8 cellular contexts compared by ENCODE assay signal in the genomic region with DNA sequence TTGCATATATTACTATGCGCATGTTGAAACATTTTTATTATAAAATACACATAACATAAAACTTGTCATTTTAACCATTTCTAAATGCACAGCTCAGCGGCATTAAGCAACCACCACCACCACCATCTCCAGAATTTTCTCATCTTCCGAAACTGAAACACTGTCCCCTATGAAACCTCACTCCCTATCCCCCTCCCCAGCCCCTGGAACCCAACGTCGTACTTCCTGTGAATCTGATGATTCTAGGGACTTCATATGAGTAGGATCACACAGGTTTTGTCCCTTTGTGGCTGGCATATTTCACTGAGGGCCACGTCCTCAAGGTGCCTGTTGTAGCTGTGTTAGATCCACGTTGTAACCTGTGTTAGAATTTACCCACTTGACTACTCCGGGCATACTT. TPM values are rescaled to one million over a fixed set of nuclear protein-coding genes. Genes with fewer than 3 reads are reported as not detected.
DNase-seq lines count a peak whose midpoint lies in the region; ATAC-seq and TF ChIP-seq lines count a peak whose summit lies in the region.

No MANE protein-coding gene starts in this region.

- H2BK120ac ChIP-seq in neuronal stem cell (ENCODE audit: low read depth, low read length) = no peak overlapping the region

- intact Hi-C loops in dorsolateral prefrontal cortex (cut with DNase I) = loop anchor here (5.0 kb wide), 4 partner anchors 57 to 137 kb away; partner anchors contain the start of genes ZBTB7A (in 2 of the 2) and EEF2 (in 1 of the 2)

- no peaks in the 10 kb centered on the region for H3K27me3 ChIP-seq in CD8-positive, alpha-beta memory T cell (ENCODE audit: insufficient read depth, low read length, poor library complexity, severe bottlenecking)
- no peaks in the 10 kb centered on the region for H3K27me3 ChIP-seq in dorsolateral prefrontal cortex
- no peaks in the 10 kb centered on the region for H3K27me3 ChIP-seq in neuronal stem cell (ENCODE audit: control insufficient read depth in 3 of 3, insufficient read depth in 3 of 3, low read depth in 1 of 3, low read length in 3 of 3)

- H3K4me1 Mint-ChIP-seq in CD8-positive, alpha-beta memory T cell = peaks cover 15 to 30% (median 16%) of the 10 kb centered on the region in 3 donors

- ATAC-seq in GM18858 (IDR thresholded peaks at IDR 0.05; ENCODE audit: unreplicated experiment) = no peak
- ATAC-seq in HG03095 (IDR thresholded peaks at IDR 0.05; ENCODE audit: unreplicated experiment) = no peak
- no peak for ATAC-seq in GM18868 (IDR thresholded peaks at IDR 0.05; ENCODE audit: unreplicated experiment)

- no peak overlapping the region for H2BK12ac ChIP-seq in neuronal stem cell (ENCODE audit: low read length)

- no peak for TF ChIP-seq CTCF in dorsolateral prefrontal cortex (IDR thresholded peaks at IDR 0.05 in 54 of 56, conservative IDR thresholded peaks at IDR 0.05 in 2 of 56; ENCODE audit: low read depth in 1 of 56, partially characterized antibody in 56 of 56)

- no peak overlapping the region for H3K23ac ChIP-seq in neuronal stem cell (ENCODE audit: low read depth, low read length, poor library complexity)

- H3K18ac ChIP-seq in neuronal stem cell (ENCODE audit: low read length) = no peak overlapping the region

- peaks cover 17% of the 10 kb centered on the region for H3K4me1 ChIP-seq in CD8-positive, alpha-beta memory T cell (ENCODE audit: insufficient read depth, low read length)
- H3K4me1 ChIP-seq in neuronal stem cell (ENCODE audit: control insufficient read depth in 2 of 2, insufficient read depth in 1 of 2, low read depth in 1 of 2, low read length in 2 of 2) = peaks cover 7 to 8% of the 10 kb centered on the region in 2 donors

- H3K27ac ChIP-seq in CD8-positive, alpha-beta memory T cell (ENCODE audit: low read depth, low read length) = peak overlapping the region; percentile 65
- peak overlapping the region in 40 of 59 donors; percentile 68 to 96 (median 87) for H3K27ac ChIP-seq in dorsolateral prefrontal cortex
- H3K27ac ChIP-seq in neuronal stem cell (replicated peaks; ENCODE audit: low read length) = no peak overlapping the region

- no peak overlapping the region for H2BK5ac ChIP-seq in neuronal stem cell (ENCODE audit: low read length)

- no peak for DNase-seq in CD8-positive, alpha-beta memory T cell
- peak; percentile 18 for DNase-seq in NCI-H2171 (lab: John Stamatoyannopoulos, UW)
- no peak for DNase-seq in dorsolateral prefrontal cortex
- DNase-seq in neuronal stem cell (ENCODE audit: low spot score) = no peak
- DNase-seq in NCI-H1092 (lab: John Stamatoyannopoulos, UW) = no peak

- H3K4me3 Mint-ChIP-seq in CD8-positive, alpha-beta memory T cell = peak overlapping the region in 6 of 7 donors; percentile 67 to 90 (median 74)

- no peak overlapping the region for H2BK15ac ChIP-seq in neuronal stem cell (ENCODE audit: low read length)

- peak overlapping the region; percentile 96 for H2AFZ ChIP-seq in neuronal stem cell (ENCODE audit: low read length)

- no peak overlapping the region for H3K4me2 ChIP-seq in neuronal stem cell (ENCODE audit: insufficient read depth, low read length, poor library complexity, severe bottlenecking)

- H3K4ac ChIP-seq in neuronal stem cell (ENCODE audit: low read length) = no peak overlapping the region

- no peaks in the 10 kb centered on the region for H3K27me3 Mint-ChIP-seq in CD8-positive, alpha-beta memory T cell

- H3K9ac ChIP-seq in neuronal stem cell (ENCODE audit: low read depth, low read length, poor library complexity) = no peak overlapping the region

- H3K4me3 ChIP-seq in CD8-positive, alpha-beta memory T cell (ENCODE audit: low read length) = peak overlapping the region; percentile 77
- peak overlapping the region; percentile 55 to 87 (median 72) for H3K4me3 ChIP-seq in dorsolateral prefrontal cortex
- H3K4me3 ChIP-seq in neuronal stem cell (ENCODE audit: low read length in 2 of 2) = peak overlapping the region in 1 of 2 donors; percentile 58

- H4K91ac ChIP-seq in neuronal stem cell (ENCODE audit: low read depth, low read length, poor library complexity) = no peak overlapping the region

- no peak overlapping the region for H3K14ac ChIP-seq in neuronal stem cell (ENCODE audit: low read length)

- H3K9me3 ChIP-seq in CD8-positive, alpha-beta memory T cell (ENCODE audit: low read length) = no peaks in the 10 kb centered on the region
- no peaks in the 10 kb centered on the region for H3K9me3 ChIP-seq in neuronal stem cell (replicated peaks in 1 of 2; ENCODE audit: control insufficient read depth in 2 of 2, insufficient read depth in 1 of 2, low read depth in 1 of 2, low read length in 2 of 2)

- WGBS in neuronal stem cell (ENCODE audit: extremely low coverage in 2 of 2, insufficient read length in 2 of 2, insufficient replicate concordance in 1 of 2), 2 donors = no CpG with 5 or more reads among the region's 8 CpGs

- H4K8ac ChIP-seq in neuronal stem cell (ENCODE audit: low read depth, low read length) = no peak overlapping the region

- CTCF ChIA-PET in CD8-positive, alpha-beta memory T cell (lab: Charles Lee) = interaction anchor here (0.7 to 1.2 kb wide), 3 partner anchors 15 to 137 kb away, joined by 3 read pairs; no protein-coding TSS in a partner anchor

- H3K79me1 ChIP-seq in neuronal stem cell (ENCODE audit: low read depth, low read length) = peaks cover 18% of the 10 kb centered on the region

- POLR2A ChIA-PET in CD8-positive, alpha-beta memory T cell (lab: Charles Lee) = no interaction called here

- peaks cover 0 to 10% (median 0%) of the 10 kb centered on the region in 3 donors for H3K36me3 Mint-ChIP-seq in CD8-positive, alpha-beta memory T cell

- no peak overlapping the region for H2AK5ac ChIP-seq in neuronal stem cell (ENCODE audit: low read depth, low read length)

- H3K9me3 Mint-ChIP-seq in CD8-positive, alpha-beta memory T cell = no peaks in the 10 kb centered on the region

- no peaks in the 10 kb centered on the region for H3K36me3 ChIP-seq in CD8-positive, alpha-beta memory T cell (ENCODE audit: insufficient read depth, low read length)
- peaks cover 4 to 12% of the 10 kb centered on the region in 2 donors for H3K36me3 ChIP-seq in neuronal stem cell (replicated peaks in 1 of 2; ENCODE audit: control insufficient read depth in 2 of 2, insufficient read depth in 2 of 2, low read length in 2 of 2)

- peak overlapping the region in 1 of 8 donors; percentile 80 for H3K27ac Mint-ChIP-seq in CD8-positive, alpha-beta memory T cell

RNA-seq across cellular contexts. Expression of gene MAP2K2, which starts 0.7 kb away (rescaled TPM):
- 100 to 1,000 TPM; 161 to 164 TPM for total RNA-seq in CD8-positive, alpha-beta memory T cell
- polyA plus RNA-seq in CD8-positive, alpha-beta memory T cell = 122 TPM
- total RNA-seq in dorsolateral prefrontal cortex = 100 to 1,000 TPM; 118 to 197 (median 143) TPM
- polyA plus RNA-seq in neuronal stem cell (2013, experiment 1 of 2) = 165 TPM
- 164 TPM for polyA plus RNA-seq in neuronal stem cell (2013, experiment 2 of 2)

RNA-seq across cellular contexts. Expression of gene CREB3L3, which starts 28.8 kb away (rescaled TPM):
- total RNA-seq in CD8-positive, alpha-beta memory T cell = not detected
- 0.07 TPM for polyA plus RNA-seq in CD8-positive, alpha-beta memory T cell
- total RNA-seq in dorsolateral prefrontal cortex = 1 to 10 TPM in 53 of 120 experiments, under 1 TPM in 63, not detected in 4; 0.21 to 3.2 (median 0.93) TPM
- polyA plus RNA-seq in neuronal stem cell (2013, experiment 1 of 2) = 0.11 TPM
- polyA plus RNA-seq in neuronal stem cell (2013, experiment 2 of 2) = 0.07 TPM

RNA-seq across cellular contexts. Expression of gene SIRT6, which starts 57.7 kb away (rescaled TPM):
- total RNA-seq in CD8-positive, alpha-beta memory T cell = 10 to 100 TPM; 33.5 to 38.6 TPM
- polyA plus RNA-seq in CD8-positive, alpha-beta memory T cell = 1.6 TPM
- 10 to 100 TPM; 13.5 to 37.9 (median 21.8) TPM for total RNA-seq in dorsolateral prefrontal cortex
- polyA plus RNA-seq in neuronal stem cell (2013, experiment 1 of 2) = 14.7 TPM
- polyA plus RNA-seq in neuronal stem cell (2013, experiment 2 of 2) = 15.1 TPM

RNA-seq across cellular contexts. Expression of gene ANKRD24, which starts 57.9 kb away (rescaled TPM):
- under 1 TPM; 0.89 to 0.90 TPM for total RNA-seq in CD8-positive, alpha-beta memory T cell
- 0.48 TPM for polyA plus RNA-seq in CD8-positive, alpha-beta memory T cell
- total RNA-seq in dorsolateral prefrontal cortex = 10 to 100 TPM; 15.8 to 64.8 (median 32.6) TPM
- polyA plus RNA-seq in neuronal stem cell (2013, experiment 1 of 2) = 0.60 TPM
- polyA plus RNA-seq in neuronal stem cell (2013, experiment 2 of 2) = 0.64 TPM

RNA-seq across cellular contexts. Expression of gene ZBTB7A, which starts 57.9 kb away (rescaled TPM):
- total RNA-seq in CD8-positive, alpha-beta memory T cell = 10 to 100 TPM; 44.1 to 46.8 TPM
- 86.1 TPM for polyA plus RNA-seq in CD8-positive, alpha-beta memory T cell
- 100 to 1,000 TPM in 60 of 120 experiments, 10 to 100 TPM in 60; 61.2 to 152 (median 99.8) TPM for total RNA-seq in dorsolateral prefrontal cortex
- polyA plus RNA-seq in neuronal stem cell (2013, experiment 1 of 2) = 9.3 TPM
- polyA plus RNA-seq in neuronal stem cell (2013, experiment 2 of 2) = 10.2 TPM
